In genomic region chr13:93724187-93724586, GRCh38 we compare ENCODE assay signal across 19 cellular contexts.
DNase-seq lines count a peak whose midpoint lies in the region; ATAC-seq and TF ChIP-seq lines count a peak whose summit lies in the region.
"Had no signal": no experiment of that assay in that cellular context is flagged by ENCODE, and none has a peak within 500 bp of the region (broad histone marks: within the 10 kb centered on the region; RNA-seq: fewer than 3 reads in every experiment).

No MANE protein-coding gene starts in this region.

- DNase-seq in ELR (ENCODE audit: low read depth) = peak; percentile 4
- peak; percentile 17 for DNase-seq in HCEC 1CT
- no peak for DNase-seq in nephron progenitor cell
- no peak for DNase-seq in anterior cingulate cortex (lab: John Stamatoyannopoulos, UW)
- no peak for DNase-seq in Right ventricle myocardium superior
- DNase-seq in GF-D8 (lab: John Stamatoyannopoulos, UW) = no peak
- no peak for DNase-seq in NCI-H345 treated with DMSO at 0.1 percent for 48 hours (lab: John Stamatoyannopoulos, UW; ENCODE audit: unreplicated experiment)
- DNase-seq: ACHN; C1 segment of cervical spinal cord; Calu3; CD4-positive, alpha-beta memory T cell; COR-L47; DMS53; DMS79 treated with DMSO at 0.1 percent for 48 hours; GOT3; H7 had no signal

- no peaks in the 10 kb centered on the region for H3K36me3 ChIP-seq in endocrine pancreas (ENCODE audit: control insufficient read depth, insufficient read depth, low read length)

- H3K27me3 ChIP-seq in endocrine pancreas (ENCODE audit: control insufficient read depth, insufficient read depth, low read length) = no peaks in the 10 kb centered on the region

- no peak overlapping the region for H3K4me3 Mint-ChIP-seq in nephron progenitor cell
- H3K4me3 Mint-ChIP-seq: CD4-positive, alpha-beta memory T cell had no signal

- H3K4me3 ChIP-seq in endocrine pancreas (ENCODE audit: control insufficient read depth, insufficient read depth, low read length) = peak overlapping the region; percentile 76
- H3K4me3 ChIP-seq: GM12878 had no signal

- H3K4me1 ChIP-seq in endocrine pancreas (ENCODE audit: control insufficient read depth, insufficient read depth, low read length) = peaks cover 13% of the 10 kb centered on the region

- H3K36me3 Mint-ChIP-seq in nephron progenitor cell (ENCODE audit: low read depth) = peaks cover 22% of the 10 kb centered on the region
- H3K36me3 Mint-ChIP-seq: CD4-positive, alpha-beta memory T cell had no signal

- no peak for TF ChIP-seq CTCF in nephron progenitor cell (IDR thresholded peaks at IDR 0.05)

- intact Hi-C loops in Right ventricle myocardium superior (cut with DNase I) = no loop called here

- peaks cover 50% of the 10 kb centered on the region for H3K4me1 Mint-ChIP-seq in nephron progenitor cell

- no peaks in the 10 kb centered on the region for H3K9me3 ChIP-seq in endocrine pancreas (ENCODE audit: control insufficient read depth, low read length)

- peaks cover 3% of the 10 kb centered on the region for H3K27me3 Mint-ChIP-seq in nephron progenitor cell (ENCODE audit: low read depth, poor library complexity)
- H3K27me3 Mint-ChIP-seq: CD4-positive, alpha-beta memory T cell had no signal

- peaks cover 26% of the 10 kb centered on the region for H3K9me3 Mint-ChIP-seq in nephron progenitor cell

- no peak for ATAC-seq in Right ventricle myocardium superior (ENCODE audit: poor library complexity)
- ATAC-seq: GM12878, HCT116 had no signal

- no peak overlapping the region for H3K9ac ChIP-seq in endocrine pancreas (ENCODE audit: control insufficient read depth, insufficient read depth, low read length)

- H3K27ac Mint-ChIP-seq in nephron progenitor cell = peak overlapping the region; percentile 22
- H3K27ac Mint-ChIP-seq: CD4-positive, alpha-beta memory T cell had no signal

Comparison
In these comparisons a context has a peak if more than half of its experiments do, and no peak if none do; other contexts are left out.
1. DNase-seq: peak in ELR (single experiment) and HCEC 1CT (single experiment); none in nephron progenitor cell (single experiment), anterior cingulate cortex (0 of 58), Right ventricle myocardium superior (single experiment), GF-D8 (single experiment) and NCI-H345 treated with DMSO at 0.1 percent for 48 hours (single experiment).